7 cellular contexts compared by ENCODE assay signal in genomic region chr14:22986508-22987054, GRCh38. TPM values are rescaled to one million over a fixed set of nuclear protein-coding genes. Genes with fewer than 3 reads are reported as not detected.
A peak's percentile ranks its signal among the peaks of the same experiment; 100 is the strongest.
DNase-seq lines count a peak whose midpoint lies in the region; ATAC-seq, FAIRE-seq and TF ChIP-seq lines count a peak whose summit lies in the region.

No MANE protein-coding gene starts in this region.

- TF ChIP-seq POLR2A in upper lobe of left lung (IDR thresholded peaks at IDR 0.05): no peak

- TF ChIP-seq RAD21 in SK-N-SH (IDR thresholded peaks at IDR 0.05; ENCODE audit: low read length): peak; percentile 97

- H2AFZ ChIP-seq in SK-N-SH (ENCODE audit: low read depth) (no peak overlapping the region), parathyroid adenoma (no peak overlapping the region)

- TF ChIP-seq EP300 in SK-N-SH (IDR thresholded peaks at IDR 0.05; ENCODE audit: borderline replicate concordance in 1 of 2, low read depth in 1 of 2, low read length in 1 of 2): no peak
- no peak for TF ChIP-seq EP300 in upper lobe of left lung (IDR thresholded peaks at IDR 0.05)

- 20% methylated on average over 5 of the region's 5 CpGs for WGBS in SK-N-SH (ENCODE audit: low lambda C conversion rate)
- WGBS in upper lobe of left lung, 2 donors: 26% methylated on average over 5 of the region's 5 CpGs

- no peaks in the 10 kb centered on the region for H3K9me2 ChIP-seq in SK-N-SH

- H3K79me2 ChIP-seq in SK-N-SH (ENCODE audit: insufficient read depth) (peaks cover 21% of the 10 kb centered on the region), parathyroid adenoma (no peaks in the 10 kb centered on the region)

- FAIRE-seq in GM18507 (lab: Jason Lieb, UNC): peak; percentile 78

- H3K4me2 ChIP-seq in SK-N-SH: no peak overlapping the region
- H3K4me2 ChIP-seq in parathyroid adenoma (ENCODE audit: low read length): no peak overlapping the region

- H3K4me1 ChIP-seq in SK-N-SH (ENCODE audit: control insufficient read depth in 1 of 2, insufficient read depth in 2 of 2, low read depth in 1 of 2, low read length in 1 of 2): peaks cover 0 to 4% of the 10 kb centered on the region in 2 experiments; a peak in 1 of 4 replicates
- peaks cover 7% of the 10 kb centered on the region for H3K4me1 ChIP-seq in parathyroid adenoma
- peaks cover 10 to 23% (median 16%) of the 10 kb centered on the region in 4 donors for H3K4me1 ChIP-seq in upper lobe of left lung

- POLR2A ChIA-PET in SK-N-SH (lab: Yijun Ruan, JAX): interaction anchor here (1.0 to 2.1 kb wide), 8 partner anchors 9 to 82 kb away, joined by 3 to 27 read pairs (median 4); partner anchors contain the start of gene CDH24

- H3F3A ChIP-seq in SK-N-SH (replicated peaks; ENCODE audit: insufficient read depth): no peaks in the 10 kb centered on the region

- CTCF ChIA-PET in SK-N-SH (lab: Yijun Ruan, JAX): interaction anchor here (0.6 to 34.9 kb wide), 46 partner anchors 9 to 1166 kb away, joined by 3 to 1566 read pairs (median 6); partner anchors contain the start of genes CDH24, HAUS4, PRMT5 and PSMB11

- H3K36me3 ChIP-seq in SK-N-SH (replicated peaks in 1 of 2; ENCODE audit: control insufficient read depth in 1 of 2, insufficient read depth in 2 of 2, low read length in 1 of 2) (no peaks in the 10 kb centered on the region), parathyroid adenoma (ENCODE audit: control insufficient read depth, insufficient read depth, low read length) (no peaks in the 10 kb centered on the region), upper lobe of left lung (peaks cover 0 to 10% (median 0%) of the 10 kb centered on the region in 4 donors)

- H3K9me3 ChIP-seq in SK-N-SH (no peaks in the 10 kb centered on the region), parathyroid adenoma (ENCODE audit: control insufficient read depth, low read length) (no peaks in the 10 kb centered on the region), upper lobe of left lung (no peaks in the 10 kb centered on the region)

- ATAC-seq in upper lobe of left lung (ENCODE audit: low FRiP score in 2 of 2): peak; percentile 62 to 68

- no peaks in the 10 kb centered on the region for H3K27me3 ChIP-seq in SK-N-SH (ENCODE audit: insufficient read depth)
- no peaks in the 10 kb centered on the region for H3K27me3 ChIP-seq in parathyroid adenoma (ENCODE audit: control insufficient read depth, insufficient read depth, low read length)
- peaks cover 0 to 2% (median 1%) of the 10 kb centered on the region in 4 donors for H3K27me3 ChIP-seq in upper lobe of left lung

- DNase-seq in GM18507 (ENCODE audit: extremely low spot score, insufficient read length, low read depth) (no peak), NCI-H1105 treated with DMSO at 0.1 percent for 48 hours (lab: John Stamatoyannopoulos, UW) (peak; percentile 81), SK-N-SH (peak; percentile 79), globus pallidus (ENCODE audit: low spot score) (peak; percentile 84), upper lobe of left lung (peak in 1 of 2 donors; percentile 91)
- DNase-seq in activated naive CD4-positive, alpha-beta T cell (lab: John Stamatoyannopoulos, UW): peak; percentile 73 to 83 (median 82)

- no peak overlapping the region for H3K27ac ChIP-seq in SK-N-SH (ENCODE audit: low read depth in 2 of 2, low read length in 1 of 2)
- H3K27ac ChIP-seq in parathyroid adenoma: no peak overlapping the region
- H3K27ac ChIP-seq in upper lobe of left lung: no peak overlapping the region

- H3K4me3 ChIP-seq in SK-N-SH (ENCODE audit: low read depth in 2 of 2, low read length in 1 of 2): no peak overlapping the region; a peak in 1 of 4 replicates
- no peak overlapping the region for H3K4me3 ChIP-seq in parathyroid adenoma (ENCODE audit: low read depth, low read length)
- no peak overlapping the region for H3K4me3 ChIP-seq in upper lobe of left lung

- H4K20me1 ChIP-seq in SK-N-SH (ENCODE audit: insufficient read depth): no peaks in the 10 kb centered on the region

- H3K9ac ChIP-seq in SK-N-SH (no peak overlapping the region), parathyroid adenoma (no peak overlapping the region)

- TF ChIP-seq CTCF in SK-N-SH (IDR thresholded peaks at IDR 0.05) (peak; percentile 91), parathyroid adenoma (IDR thresholded peaks at IDR 0.05) (peak; percentile 96), upper lobe of left lung (IDR thresholded peaks at IDR 0.05) (peak; percentile 75 to 91 (median 88))

TF ChIP-seq in SK-N-SH, 30 proteins besides CTCF, POLR2A, EP300 and RAD21 (continues in another document):
- no peak for TF ChIP-seq USF2 (IDR thresholded peaks at IDR 0.05; ENCODE audit: borderline replicate concordance, low read depth, low read length)
- TF ChIP-seq, protein P1, sequence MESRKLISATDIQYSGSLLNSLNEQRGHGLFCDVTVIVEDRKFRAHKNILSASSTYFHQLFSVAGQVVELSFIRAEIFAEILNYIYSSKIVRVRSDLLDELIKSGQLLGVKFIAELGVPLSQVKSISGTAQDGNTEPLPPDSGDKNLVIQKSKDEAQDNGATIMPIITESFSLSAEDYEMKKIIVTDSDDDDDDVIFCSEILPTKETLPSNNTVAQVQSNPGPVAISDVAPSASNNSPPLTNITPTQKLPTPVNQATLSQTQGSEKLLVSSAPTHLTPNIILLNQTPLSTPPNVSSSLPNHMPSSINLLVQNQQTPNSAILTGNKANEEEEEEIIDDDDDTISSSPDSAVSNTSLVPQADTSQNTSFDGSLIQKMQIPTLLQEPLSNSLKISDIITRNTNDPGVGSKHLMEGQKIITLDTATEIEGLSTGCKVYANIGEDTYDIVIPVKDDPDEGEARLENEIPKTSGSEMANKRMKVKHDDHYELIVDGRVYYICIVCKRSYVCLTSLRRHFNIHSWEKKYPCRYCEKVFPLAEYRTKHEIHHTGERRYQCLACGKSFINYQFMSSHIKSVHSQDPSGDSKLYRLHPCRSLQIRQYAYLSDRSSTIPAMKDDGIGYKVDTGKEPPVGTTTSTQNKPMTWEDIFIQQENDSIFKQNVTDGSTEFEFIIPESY (IDR thresholded peaks at IDR 0.05; ENCODE audit: borderline replicate concordance, low read depth): no peak
- TF ChIP-seq NRF1 (IDR thresholded peaks at IDR 0.05; ENCODE audit: low read depth, low read length): peak; percentile 31; the same call in 1 of the 2 replicates
- TF ChIP-seq MEF2A (IDR thresholded peaks at IDR 0.05; ENCODE audit: borderline replicate concordance, low read depth): no peak
- TF ChIP-seq SIN3A (IDR thresholded peaks at IDR 0.05; ENCODE audit: borderline replicate concordance, low read depth, low read length): no peak
- TF ChIP-seq MXI1 (IDR thresholded peaks at IDR 0.05; ENCODE audit: low read depth, low read length): peak; percentile 39; the same call in 1 of the 2 replicates
- peak; percentile 91 for TF ChIP-seq SMC3 (IDR thresholded peaks at IDR 0.05; ENCODE audit: low read depth, low read length)
- no peak for TF ChIP-seq RFX5 (IDR thresholded peaks at IDR 0.05; ENCODE audit: low read length)
- no peak for TF ChIP-seq FOSL2 (IDR thresholded peaks at IDR 0.05; ENCODE audit: borderline replicate concordance, low read depth)
- no peak for TF ChIP-seq JUND (IDR thresholded peaks at IDR 0.05)
- no peak for TF ChIP-seq PBX3 (IDR thresholded peaks at IDR 0.05)
- TF ChIP-seq, protein P2, sequence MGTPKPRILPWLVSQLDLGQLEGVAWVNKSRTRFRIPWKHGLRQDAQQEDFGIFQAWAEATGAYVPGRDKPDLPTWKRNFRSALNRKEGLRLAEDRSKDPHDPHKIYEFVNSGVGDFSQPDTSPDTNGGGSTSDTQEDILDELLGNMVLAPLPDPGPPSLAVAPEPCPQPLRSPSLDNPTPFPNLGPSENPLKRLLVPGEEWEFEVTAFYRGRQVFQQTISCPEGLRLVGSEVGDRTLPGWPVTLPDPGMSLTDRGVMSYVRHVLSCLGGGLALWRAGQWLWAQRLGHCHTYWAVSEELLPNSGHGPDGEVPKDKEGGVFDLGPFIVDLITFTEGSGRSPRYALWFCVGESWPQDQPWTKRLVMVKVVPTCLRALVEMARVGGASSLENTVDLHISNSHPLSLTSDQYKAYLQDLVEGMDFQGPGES (IDR thresholded peaks at IDR 0.05; ENCODE audit: low read depth, low read length): no peak

RNA-seq across cellular contexts. Expression of gene AJUBA, which starts 4.2 kb away (rescaled TPM):
- 24.4 and 36.2 TPM in 2 replicates for polyA plus RNA-seq in SK-N-SH (2012; rRNA removed)
- 20.0 and 24.7 TPM in 2 replicates for polyA plus RNA-seq in SK-N-SH (2012; cell fraction: cytosol; rRNA removed)
- 37.7 and 54.6 TPM in 2 replicates for polyA plus RNA-seq in SK-N-SH (2012; cell fraction: nucleus; rRNA removed)
- 10 to 100 TPM; 34.4 to 50.3 (median 39.5) TPM for total RNA-seq in upper lobe of left lung

RNA-seq across cellular contexts. Expression of gene C14orf93, which starts 23.4 kb away (rescaled TPM):
- polyA plus RNA-seq in SK-N-SH (2012; rRNA removed): 9.1 and 9.5 TPM in 2 replicates
- 5.4 and 7.8 TPM in 2 replicates for polyA plus RNA-seq in SK-N-SH (2012; cell fraction: cytosol; rRNA removed)
- polyA plus RNA-seq in SK-N-SH (2012; cell fraction: nucleus; rRNA removed): 12.3 and 14.9 TPM in 2 replicates
- total RNA-seq in upper lobe of left lung: 10 to 100 TPM in 4 of 6 donors, 1 to 10 TPM in 2; 7.1 to 12.9 (median 11.4) TPM

RNA-seq across cellular contexts. Expression of gene HAUS4, which starts 29.7 kb away (rescaled TPM):
- polyA plus RNA-seq in SK-N-SH (2012; rRNA removed): 25.0 and 27.3 TPM in 2 replicates
- 20.8 and 25.7 TPM in 2 replicates for polyA plus RNA-seq in SK-N-SH (2012; cell fraction: cytosol; rRNA removed)
- polyA plus RNA-seq in SK-N-SH (2012; cell fraction: nucleus; rRNA removed): 32.3 and 38.8 TPM in 2 replicates
- total RNA-seq in upper lobe of left lung: 100 to 1,000 TPM in 2 of 6 donors, 10 to 100 TPM in 4; 44.3 to 137 (median 78.9) TPM

RNA-seq across cellular contexts. Expression of gene PSMB5, which starts 48.1 kb away (rescaled TPM):
- 337 and 401 TPM in 2 replicates for polyA plus RNA-seq in SK-N-SH (2012; rRNA removed)
- polyA plus RNA-seq in SK-N-SH (2012; cell fraction: cytosol; rRNA removed): 295 and 345 TPM in 2 replicates
- polyA plus RNA-seq in SK-N-SH (2012; cell fraction: nucleus; rRNA removed): 185 and 217 TPM in 2 replicates
- 100 to 1,000 TPM in 2 of 6 donors, 10 to 100 TPM in 4; 58.7 to 147 (median 86.1) TPM for total RNA-seq in upper lobe of left lung

RNA-seq across cellular contexts. Expression of gene PSMB11, which starts 55.4 kb away (rescaled TPM):
- polyA plus RNA-seq in SK-N-SH (2012; rRNA removed): not detected in 2 replicates
- not detected in 2 replicates for polyA plus RNA-seq in SK-N-SH (2012; cell fraction: cytosol; rRNA removed)
- polyA plus RNA-seq in SK-N-SH (2012; cell fraction: nucleus; rRNA removed): not detected in 2 replicates
- total RNA-seq in upper lobe of left lung: not detected
